In the genomic region with DNA sequence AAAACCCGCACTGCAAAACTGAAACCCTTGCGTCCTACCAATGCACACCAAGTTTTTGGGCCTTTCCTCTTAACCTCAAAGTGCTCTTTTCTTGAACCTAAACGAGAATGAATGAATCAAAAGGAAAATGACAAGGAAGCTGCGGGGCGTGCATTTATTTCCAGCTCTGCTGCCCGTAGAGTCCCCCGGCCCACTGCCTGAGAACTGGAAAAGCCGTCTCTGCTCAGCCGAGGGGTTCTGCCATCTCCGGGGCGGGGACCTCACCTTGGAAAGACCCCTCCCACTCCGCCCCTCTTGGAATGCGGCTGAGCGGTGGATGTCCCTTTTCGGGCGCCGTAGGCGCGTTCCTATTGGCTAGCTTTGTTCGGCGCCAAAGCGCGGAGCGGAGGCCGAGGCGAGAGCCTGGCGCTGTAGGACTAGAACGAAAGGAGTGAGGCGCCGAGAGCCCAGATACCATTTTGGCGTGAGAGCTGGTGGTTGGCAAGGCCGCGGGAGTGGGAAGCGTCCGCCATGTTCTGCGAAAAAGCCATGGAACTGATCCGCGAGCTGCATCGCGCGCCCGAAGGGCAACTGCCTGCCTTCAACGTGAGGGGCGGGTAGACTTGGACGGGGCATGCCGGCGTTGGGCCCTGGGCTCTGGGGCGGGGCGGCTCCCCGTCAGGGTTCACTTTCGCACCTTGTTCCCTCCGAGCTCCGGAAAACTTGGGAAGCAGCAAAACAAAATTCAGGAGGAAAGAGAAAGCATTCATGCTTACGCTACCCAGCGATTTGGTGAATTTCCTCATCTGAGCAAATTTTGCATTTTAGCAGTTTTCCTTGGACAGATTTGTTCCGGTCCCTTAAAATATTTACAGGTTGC, we compare ENCODE assay signal across 8 cellular contexts. TPM values are rescaled to one million over a fixed set of nuclear protein-coding genes. Genes with fewer than 3 reads are reported as not detected.
A peak's percentile ranks its signal among the peaks of the same experiment; 100 is the strongest.
DNase-seq lines count a peak whose midpoint lies in the region; ATAC-seq and TF ChIP-seq lines count a peak whose summit lies in the region.

A gene (plus strand): TSS at position 363 of the 859 bp plus-strand sequence. CDS start 148 bp downstream, at position 511.

- peaks cover 19% of the 10 kb centered on the region for H3K4me1 Mint-ChIP-seq in osteocyte (ENCODE audit: unreplicated experiment)

- peaks cover 6% of the 10 kb centered on the region for H3K9me3 ChIP-seq in thymus (ENCODE audit: control insufficient read depth)

- WGBS in thymus = 1% methylated on average over 56 of the region's 56 CpGs

- H3K27ac Mint-ChIP-seq in osteocyte (ENCODE audit: unreplicated experiment) = peak within 1 kb of the TSS; percentile 83

- peaks cover 7% of the 10 kb centered on the region for H3K4me1 ChIP-seq in thymus (ENCODE audit: control insufficient read depth, insufficient read depth, low read length)

- H3K9me3 Mint-ChIP-seq in osteocyte (ENCODE audit: unreplicated experiment) = peaks cover 15% of the 10 kb centered on the region

- H3K36me3 ChIP-seq in thymus (ENCODE audit: control insufficient read depth, insufficient read depth) = peaks cover 4% of the 10 kb centered on the region

- intact Hi-C loops in head of caudate nucleus (cut with DNase I) = loop anchor here (10.0 kb wide), 1 partner anchor 217 kb away; a partner anchor contains a TSS

- ATAC-seq in HG02588 (IDR thresholded peaks at IDR 0.05; ENCODE audit: unreplicated experiment) (peak; percentile 85), SK-N-SH treated with all-trans-retinoic acid at 6 μM for 48 hours (peak; percentile 95)

- peak within 1 kb of the TSS; percentile 91 for H3K4me3 ChIP-seq in NB4 (ENCODE audit: low read depth, low read length)
- H3K4me3 ChIP-seq in thymus (ENCODE audit: low read length) = peak within 1 kb of the TSS; percentile 82

- no peak for TF ChIP-seq CTCF in NB4 (IDR thresholded peaks at IDR 0.05; ENCODE audit: low read depth, low read length)
- no peak for TF ChIP-seq CTCF in osteocyte (IDR thresholded peaks at IDR 0.05)

- H3K36me3 Mint-ChIP-seq in osteocyte (ENCODE audit: unreplicated experiment) = peaks cover 1% of the 10 kb centered on the region

- no peaks in the 10 kb centered on the region for H3K27me3 ChIP-seq in thymus (ENCODE audit: control insufficient read depth, insufficient read depth)

- no peaks in the 10 kb centered on the region for H3K27me3 Mint-ChIP-seq in osteocyte (ENCODE audit: unreplicated experiment)

- DNase-seq in NB4 (ENCODE audit: low read depth) (peak; percentile 96), head of caudate nucleus (peak; percentile 77 to 95 (median 90)), osteocyte (ENCODE audit: extremely low spot score, unreplicated experiment) (peak; percentile 94)
- DNase-seq in activated naive CD4-positive, alpha-beta T cell treated with anti-CD3 and anti-CD28 coated beads, Interleukin-2, amount 50 U/mL, for 16 hours = peak; percentile 82

- peak within 1 kb of the TSS; percentile 42 for H3K27ac ChIP-seq in thymus (ENCODE audit: low read depth)

- TF ChIP-seq POLR2A in GM10847 (IDR thresholded peaks at IDR 0.05; ENCODE audit: extremely low read depth, insufficient read length) (peak; percentile 82), NB4 (IDR thresholded peaks at IDR 0.05; ENCODE audit: extremely low read depth, insufficient read length) (peak; percentile 82)

- peak within 1 kb of the TSS; percentile 85 for H3K4me3 Mint-ChIP-seq in osteocyte (ENCODE audit: unreplicated experiment)

TF ChIP-seq in SK-N-SH treated with all-trans-retinoic acid at 6 μM for 48 hours, 23 proteins besides CTCF, POLR2A, EP300 and RAD21:
- TF ChIP-seq, protein P1, sequence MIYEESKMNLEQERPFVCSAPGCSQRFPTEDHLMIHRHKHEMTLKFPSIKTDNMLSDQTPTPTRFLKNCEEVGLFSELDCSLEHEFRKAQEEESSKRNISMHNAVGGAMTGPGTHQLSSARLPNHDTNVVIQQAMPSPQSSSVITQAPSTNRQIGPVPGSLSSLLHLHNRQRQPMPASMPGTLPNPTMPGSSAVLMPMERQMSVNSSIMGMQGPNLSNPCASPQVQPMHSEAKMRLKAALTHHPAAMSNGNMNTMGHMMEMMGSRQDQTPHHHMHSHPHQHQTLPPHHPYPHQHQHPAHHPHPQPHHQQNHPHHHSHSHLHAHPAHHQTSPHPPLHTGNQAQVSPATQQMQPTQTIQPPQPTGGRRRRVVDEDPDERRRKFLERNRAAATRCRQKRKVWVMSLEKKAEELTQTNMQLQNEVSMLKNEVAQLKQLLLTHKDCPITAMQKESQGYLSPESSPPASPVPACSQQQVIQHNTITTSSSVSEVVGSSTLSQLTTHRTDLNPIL (CRISPR knock-in tag; IDR thresholded peaks at IDR 0.05; ENCODE audit: low read depth) = no peak
- TF ChIP-seq RARB (CRISPR knock-in tag; IDR thresholded peaks at IDR 0.05) (no peak), ESRRG (CRISPR knock-in tag; IDR thresholded peaks at IDR 0.05) (no peak)

RNA-seq across cellular contexts. Expression of the gene that starts here (rescaled TPM):
- total RNA-seq in osteocyte = 5.8 and 6.2 TPM in 2 replicates
- 1.8 TPM for polyA plus RNA-seq in thymus

Comparison
In these comparisons a context has a peak if more than half of its experiments do, and no peak if none do; other contexts are left out.
1. Peak in every context shown above with its lines: DNase-seq, ATAC-seq, H3K4me3 ChIP-seq and H3K27ac ChIP-seq.